1 cellular context compared by ENCODE assay signal in the genomic region with DNA sequence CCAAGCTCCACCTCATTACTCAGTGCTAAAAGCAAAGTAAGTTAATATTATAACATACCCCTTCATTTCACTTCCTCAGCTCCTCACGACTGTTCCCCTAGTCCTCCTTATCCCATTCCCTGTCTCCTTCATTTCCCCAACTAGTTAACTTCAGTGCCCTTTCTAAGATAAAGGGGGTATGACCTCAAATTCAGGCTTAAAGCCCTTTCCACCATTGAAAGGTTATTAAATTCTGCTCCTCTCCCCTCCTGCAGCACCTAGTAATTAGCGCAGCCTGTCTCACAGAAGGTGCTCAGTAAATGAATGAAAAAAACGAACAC.
TF ChIP-seq lines count a peak whose summit lies in the region.

No MANE protein-coding gene starts in this region.

TF ChIP-seq in HCT116, 20 proteins besides CTCF, POLR2A, EP300 and RAD21 (continued from another document):
- TF ChIP-seq ZFX (IDR thresholded peaks at IDR 0.05): no peak
- no peak for TF ChIP-seq FOSL1 (IDR thresholded peaks at IDR 0.05; ENCODE audit: low read depth)
- TF ChIP-seq CEBPB (IDR thresholded peaks at IDR 0.05; ENCODE audit: low read depth): no peak
- TF ChIP-seq EGR1 (IDR thresholded peaks at IDR 0.05; ENCODE audit: low read depth): no peak
- TF ChIP-seq EZH2phosphoT487 (IDR thresholded peaks at IDR 0.05; ENCODE audit: borderline replicate concordance): no peak
- TF ChIP-seq, protein P1, sequence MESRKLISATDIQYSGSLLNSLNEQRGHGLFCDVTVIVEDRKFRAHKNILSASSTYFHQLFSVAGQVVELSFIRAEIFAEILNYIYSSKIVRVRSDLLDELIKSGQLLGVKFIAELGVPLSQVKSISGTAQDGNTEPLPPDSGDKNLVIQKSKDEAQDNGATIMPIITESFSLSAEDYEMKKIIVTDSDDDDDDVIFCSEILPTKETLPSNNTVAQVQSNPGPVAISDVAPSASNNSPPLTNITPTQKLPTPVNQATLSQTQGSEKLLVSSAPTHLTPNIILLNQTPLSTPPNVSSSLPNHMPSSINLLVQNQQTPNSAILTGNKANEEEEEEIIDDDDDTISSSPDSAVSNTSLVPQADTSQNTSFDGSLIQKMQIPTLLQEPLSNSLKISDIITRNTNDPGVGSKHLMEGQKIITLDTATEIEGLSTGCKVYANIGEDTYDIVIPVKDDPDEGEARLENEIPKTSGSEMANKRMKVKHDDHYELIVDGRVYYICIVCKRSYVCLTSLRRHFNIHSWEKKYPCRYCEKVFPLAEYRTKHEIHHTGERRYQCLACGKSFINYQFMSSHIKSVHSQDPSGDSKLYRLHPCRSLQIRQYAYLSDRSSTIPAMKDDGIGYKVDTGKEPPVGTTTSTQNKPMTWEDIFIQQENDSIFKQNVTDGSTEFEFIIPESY (IDR thresholded peaks at IDR 0.05; ENCODE audit: extremely low read depth, insufficient replicate concordance, low read length): no peak
- no peak for TF ChIP-seq ATF3 (IDR thresholded peaks at IDR 0.05)
- TF ChIP-seq JUND (IDR thresholded peaks at IDR 0.05): no peak
- TF ChIP-seq EZH2 (IDR thresholded peaks at IDR 0.05): no peak
- TF ChIP-seq SIN3A (IDR thresholded peaks at IDR 0.05; ENCODE audit: low read depth): no peak
- no peak for TF ChIP-seq SRF (IDR thresholded peaks at IDR 0.05; ENCODE audit: low read depth)
- TF ChIP-seq, protein P2, sequence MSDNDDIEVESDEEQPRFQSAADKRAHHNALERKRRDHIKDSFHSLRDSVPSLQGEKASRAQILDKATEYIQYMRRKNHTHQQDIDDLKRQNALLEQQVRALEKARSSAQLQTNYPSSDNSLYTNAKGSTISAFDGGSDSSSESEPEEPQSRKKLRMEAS (IDR thresholded peaks at IDR 0.05): no peak
- no peak for TF ChIP-seq SP1 (IDR thresholded peaks at IDR 0.05; ENCODE audit: low read depth)
